12 cellular contexts compared by ENCODE assay signal in genomic region chr13:77980592-77980991, GRCh38.
A peak's percentile ranks its signal among the peaks of the same experiment; 100 is the strongest.
DNase-seq lines count a peak whose midpoint lies in the region; ATAC-seq and TF ChIP-seq lines count a peak whose summit lies in the region.
"Had no signal": no experiment of that assay in that cellular context is flagged by ENCODE, and none has a peak within 500 bp of the region (broad histone marks: within the 10 kb centered on the region; RNA-seq: fewer than 3 reads in every experiment).

No MANE protein-coding gene starts in this region.

- H3K4ac ChIP-seq in neuronal stem cell (ENCODE audit: low read length), result no peak overlapping the region

- no peak overlapping the region for H3K4me2 ChIP-seq in neuronal stem cell (ENCODE audit: insufficient read depth, low read length, poor library complexity, severe bottlenecking)

- peak overlapping the region; percentile 58 for H3K27ac ChIP-seq in SJSA1
- no peak overlapping the region for H3K27ac ChIP-seq in neuronal stem cell (replicated peaks; ENCODE audit: low read length)

- no peak overlapping the region for H3K14ac ChIP-seq in neuronal stem cell (ENCODE audit: low read length)

- no peak overlapping the region for H4K8ac ChIP-seq in neuronal stem cell (ENCODE audit: low read depth, low read length)

- no peak for ATAC-seq in HG03135 (IDR thresholded peaks at IDR 0.05; ENCODE audit: unreplicated experiment)
- no peak for ATAC-seq in HG03097 (IDR thresholded peaks at IDR 0.05; ENCODE audit: low FRiP score, unreplicated experiment)
- no peak for ATAC-seq in HG02763 (IDR thresholded peaks at IDR 0.05; ENCODE audit: unreplicated experiment)
- ATAC-seq: HCT116, HepG2 had no signal

- H3K4me1 ChIP-seq in SJSA1 (replicated peaks) (peaks cover 28% of the 10 kb centered on the region), neuronal stem cell (ENCODE audit: control insufficient read depth in 2 of 2, insufficient read depth in 1 of 2, low read depth in 1 of 2, low read length in 2 of 2) (peaks cover 2 to 4% of the 10 kb centered on the region in 2 donors)

- peak overlapping the region; percentile 70 for H2AFZ ChIP-seq in neuronal stem cell (ENCODE audit: low read length)

- H3K23ac ChIP-seq in neuronal stem cell (ENCODE audit: low read depth, low read length, poor library complexity), result no peak overlapping the region

- H3K4me3 ChIP-seq in AG10803 (ENCODE audit: low read length), result no peak overlapping the region
- H3K4me3 ChIP-seq in SJSA1, result no peak overlapping the region
- H3K4me3 ChIP-seq in fibroblast of the aortic adventitia (ENCODE audit: low read depth, low read length), result no peak overlapping the region
- no peak overlapping the region for H3K4me3 ChIP-seq in neuronal stem cell (ENCODE audit: low read length in 2 of 2)

- H2AK5ac ChIP-seq in neuronal stem cell (ENCODE audit: low read depth, low read length), result no peak overlapping the region

- no peak overlapping the region for H2BK12ac ChIP-seq in neuronal stem cell (ENCODE audit: low read length)

- H2BK5ac ChIP-seq in neuronal stem cell (ENCODE audit: low read length), result no peak overlapping the region

- TF ChIP-seq CTCF in AG10803 (conservative IDR thresholded peaks at IDR 0.05; ENCODE audit: low read length) (no peak), fibroblast of the aortic adventitia (IDR thresholded peaks at IDR 0.05; ENCODE audit: insufficient read depth, low read length) (no peak)

- 100% methylated on average over 1 of the region's 2 CpGs; no CpG with 5 or more reads in 1 of the 2 donors for WGBS in neuronal stem cell (ENCODE audit: extremely low coverage in 2 of 2, insufficient read length in 2 of 2, insufficient replicate concordance in 1 of 2), 2 donors

- no peak overlapping the region for H4K91ac ChIP-seq in neuronal stem cell (ENCODE audit: low read depth, low read length, poor library complexity)

- H2BK15ac ChIP-seq in neuronal stem cell (ENCODE audit: low read length), result no peak overlapping the region

- H2BK120ac ChIP-seq in neuronal stem cell (ENCODE audit: low read depth, low read length), result no peak overlapping the region

- no peaks in the 10 kb centered on the region for H3K79me1 ChIP-seq in neuronal stem cell (ENCODE audit: low read depth, low read length)

- H3K36me3 ChIP-seq in SJSA1, result no peaks in the 10 kb centered on the region
- no peaks in the 10 kb centered on the region for H3K36me3 ChIP-seq in neuronal stem cell (replicated peaks in 1 of 2; ENCODE audit: control insufficient read depth in 2 of 2, insufficient read depth in 2 of 2, low read length in 2 of 2)

- no peaks in the 10 kb centered on the region for H3K27me3 ChIP-seq in SJSA1 (replicated peaks)
- no peaks in the 10 kb centered on the region for H3K27me3 ChIP-seq in neuronal stem cell (ENCODE audit: control insufficient read depth in 3 of 3, insufficient read depth in 3 of 3, low read depth in 1 of 3, low read length in 3 of 3)

- DNase-seq in AG10803 (ENCODE audit: low read depth) (peak; percentile 67), SJSA1 (ENCODE audit: low read depth in 1 of 2, low spot score in 2 of 2) (peak; percentile 62 to 72), fibroblast of the aortic adventitia (ENCODE audit: low read depth) (peak; percentile 84), neuronal stem cell (ENCODE audit: low spot score) (no peak)
- DNase-seq in stimulated activated CD4-positive, alpha-beta T cell treated with anti-CD3 and anti-CD28 coated beads, Interleukin-15, amount 100 ng/mL, for 24 hours, result no peak
- DNase-seq: CD4-positive, alpha-beta T cell; NCI-H774 had no signal

- no peak overlapping the region for H3K18ac ChIP-seq in neuronal stem cell (ENCODE audit: low read length)

- peaks cover 6% of the 10 kb centered on the region for H3K9me3 ChIP-seq in SJSA1 (replicated peaks)
- peaks cover 0 to 10% of the 10 kb centered on the region in 2 donors for H3K9me3 ChIP-seq in neuronal stem cell (replicated peaks in 1 of 2; ENCODE audit: control insufficient read depth in 2 of 2, insufficient read depth in 1 of 2, low read depth in 1 of 2, low read length in 2 of 2)

- H3K9ac ChIP-seq in neuronal stem cell (ENCODE audit: low read depth, low read length, poor library complexity), result no peak overlapping the region

Comparison
In these comparisons a context has a peak if more than half of its experiments do, and no peak if none do; other contexts are left out.
1. DNase-seq: peak in AG10803 (single experiment), SJSA1 (2 of 2) and fibroblast of the aortic adventitia (single experiment); none in neuronal stem cell (single experiment) and stimulated activated CD4-positive, alpha-beta T cell treated with anti-CD3 and anti-CD28 coated beads, Interleukin-15, amount 100 ng/mL, for 24 hours (single experiment).